Comparison of ENCODE assay signal across 1 cellular context in genomic region chr19:11242864-11243797, GRCh38.
A peak's percentile ranks its signal among the peaks of the same experiment; 100 is the strongest.
TF ChIP-seq lines count a peak whose summit lies in the region.

No MANE protein-coding gene starts in this region.

TF ChIP-seq in IMR-90, 13 proteins besides CTCF, POLR2A, EP300 and RAD21:
- TF ChIP-seq SMC3 (IDR thresholded peaks at IDR 0.05; ENCODE audit: low read depth, low read length) (peak; percentile 53), NFE2L2 (IDR thresholded peaks at IDR 0.05; ENCODE audit: low read depth, low read length) (no peak), ELK1 (IDR thresholded peaks at IDR 0.05; ENCODE audit: borderline replicate concordance, low read depth, low read length) (no peak), USF2 (IDR thresholded peaks at IDR 0.05; ENCODE audit: low read depth, low read length) (no peak), MAFK (IDR thresholded peaks at IDR 0.05; ENCODE audit: low read depth, low read length) (peak; percentile 52; the same call in 1 of the 2 replicates), CEBPB (IDR thresholded peaks at IDR 0.05; ENCODE audit: low read depth, low read length) (no peak)
